In genomic region chr20:61861054-61861841, GRCh38 we compare ENCODE assay signal across 16 cellular contexts.
"Had no signal": no experiment of that assay in that cellular context is flagged by ENCODE, and none has a peak within 500 bp of the region (broad histone marks: within the 10 kb centered on the region; RNA-seq: fewer than 3 reads in every experiment).

No MANE protein-coding gene starts in this region.

- H3K4me3 ChIP-seq: hepatocyte, left ventricle myocardium inferior, psoas muscle, spleen, thoracic aorta had no signal

- H2AFZ ChIP-seq: hepatocyte had no signal

- H3K9me3 ChIP-seq: left ventricle myocardium inferior, psoas muscle, thoracic aorta had no signal

- ATAC-seq: esophagus mucosa, psoas muscle, sciatic nerve, T-cell had no signal

- H3K4me3 Mint-ChIP-seq: activated T-cell treated with anti-CD3 and anti-CD28 coated beads, Interleukin-2, amount 50 U/mL, for 24 hours; nephron; T-cell had no signal

- H3K27ac Mint-ChIP-seq: activated T-cell treated with anti-CD3 and anti-CD28 coated beads, Interleukin-2, amount 50 U/mL, for 24 hours; nephron; T-cell had no signal

- DNase-seq: activated CD4-positive, CD25-positive, alpha-beta regulatory T cell treated with anti-CD3 and anti-CD28 coated beads, Interleukin-2, amount 50 U/mL, for 72 hours; activated effector memory CD4-positive, alpha-beta T cell treated with Interleukin-2 at 50 U/mL for 16 hours; activated naive CD4-positive, alpha-beta T cell treated with anti-CD3 and anti-CD28 coated beads, Interleukin-2, amount 50 U/mL, for 16 hours; activated T-cell treated with anti-CD3 and anti-CD28 coated beads, Interleukin-2, amount 50 U/mL, for 24 hours; kidney; left ventricle myocardium inferior; psoas muscle; spleen; stimulated activated CD4-positive, alpha-beta T cell treated with anti-CD3 and anti-CD28 coated beads, Interleukin-1b, Interleukin-23, amount 100 ng/mL, for 48 hours; T-cell; T-helper 9 cell had no signal

- H3K36me3 Mint-ChIP-seq: T-cell had no signal

- H3K9me3 Mint-ChIP-seq: nephron had no signal

- H3K4me2 ChIP-seq: hepatocyte had no signal

- H3K27me3 ChIP-seq: hepatocyte had no signal

- H3K36me3 ChIP-seq: left ventricle myocardium inferior, spleen, thoracic aorta had no signal

- H3K4me1 ChIP-seq: left ventricle myocardium inferior, psoas muscle, spleen had no signal

- H3K4me1 Mint-ChIP-seq: nephron, T-cell had no signal

- H3K79me2 ChIP-seq: hepatocyte had no signal

- H3K27ac ChIP-seq: hepatocyte, left ventricle myocardium inferior, psoas muscle, spleen, thoracic aorta had no signal
